ENCODE assay signal across 1 cellular context in the genomic region with DNA sequence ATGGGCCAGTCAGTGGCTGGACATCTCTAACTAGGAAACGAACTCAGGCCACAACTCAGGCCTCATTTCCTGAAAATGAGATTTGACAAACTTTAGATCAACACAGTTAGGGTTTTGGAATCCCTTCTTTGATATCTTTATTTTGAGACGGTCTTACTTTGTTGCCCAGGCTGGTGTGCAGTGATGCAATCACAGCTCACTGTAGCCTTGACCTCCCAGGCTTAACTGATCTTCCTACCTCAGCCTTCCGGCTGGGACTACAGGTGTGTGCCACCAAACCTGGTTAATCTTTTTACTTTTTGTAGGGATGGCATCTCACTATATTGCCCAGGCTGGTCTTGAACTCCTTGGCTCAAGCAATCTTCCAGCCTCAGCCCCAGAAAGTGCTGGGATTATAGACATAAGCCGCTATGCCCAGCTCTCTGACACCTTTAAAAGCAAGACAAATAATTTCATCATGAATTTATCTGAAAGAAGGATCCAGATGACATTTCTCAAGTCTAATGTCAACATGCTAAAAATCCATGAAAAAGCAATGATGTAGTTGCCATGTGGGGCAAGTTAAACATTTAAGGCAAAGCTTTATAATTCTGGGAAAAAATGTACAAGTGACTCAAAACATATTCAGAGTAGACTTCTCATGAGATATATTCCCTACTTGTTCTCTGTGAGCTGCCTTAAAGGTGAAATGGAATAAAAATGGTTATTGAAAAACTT.
TF ChIP-seq lines count a peak whose summit lies in the region.

No MANE protein-coding gene starts in this region.

TF ChIP-seq in liver, 16 proteins besides CTCF, POLR2A, EP300 and RAD21 (continued from another document):
- TF ChIP-seq REST (IDR thresholded peaks at IDR 0.05) (no peak), HNF4A (conservative IDR thresholded peaks at IDR 0.05) (peak; percentile 40 to 63), ATF3 (IDR thresholded peaks at IDR 0.05) (peak; percentile 46), GABPA (IDR thresholded peaks at IDR 0.05 in 1 of 2, conservative IDR thresholded peaks at IDR 0.05 in 1 of 2) (no peak), YY1 (IDR thresholded peaks at IDR 0.05) (peak; percentile 19), HNF4G (IDR thresholded peaks at IDR 0.05) (no peak), SP1 (IDR thresholded peaks at IDR 0.05) (no peak), JUND (IDR thresholded peaks at IDR 0.05) (peak; percentile 13 to 37), RXRA (IDR thresholded peaks at IDR 0.05) (peak in 1 of 2 donors; percentile 64), NR2F2 (IDR thresholded peaks at IDR 0.05) (peak; percentile 10), FOXA1 (IDR thresholded peaks at IDR 0.05) (peak; percentile 53)
- TF ChIP-seq, protein P1, sequence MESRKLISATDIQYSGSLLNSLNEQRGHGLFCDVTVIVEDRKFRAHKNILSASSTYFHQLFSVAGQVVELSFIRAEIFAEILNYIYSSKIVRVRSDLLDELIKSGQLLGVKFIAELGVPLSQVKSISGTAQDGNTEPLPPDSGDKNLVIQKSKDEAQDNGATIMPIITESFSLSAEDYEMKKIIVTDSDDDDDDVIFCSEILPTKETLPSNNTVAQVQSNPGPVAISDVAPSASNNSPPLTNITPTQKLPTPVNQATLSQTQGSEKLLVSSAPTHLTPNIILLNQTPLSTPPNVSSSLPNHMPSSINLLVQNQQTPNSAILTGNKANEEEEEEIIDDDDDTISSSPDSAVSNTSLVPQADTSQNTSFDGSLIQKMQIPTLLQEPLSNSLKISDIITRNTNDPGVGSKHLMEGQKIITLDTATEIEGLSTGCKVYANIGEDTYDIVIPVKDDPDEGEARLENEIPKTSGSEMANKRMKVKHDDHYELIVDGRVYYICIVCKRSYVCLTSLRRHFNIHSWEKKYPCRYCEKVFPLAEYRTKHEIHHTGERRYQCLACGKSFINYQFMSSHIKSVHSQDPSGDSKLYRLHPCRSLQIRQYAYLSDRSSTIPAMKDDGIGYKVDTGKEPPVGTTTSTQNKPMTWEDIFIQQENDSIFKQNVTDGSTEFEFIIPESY (IDR thresholded peaks at IDR 0.05) = peak; percentile 17
TF ChIP-seq in liver: peak in this region for 10.
